ENCODE assay signal across 1 cellular context in the genomic region with DNA sequence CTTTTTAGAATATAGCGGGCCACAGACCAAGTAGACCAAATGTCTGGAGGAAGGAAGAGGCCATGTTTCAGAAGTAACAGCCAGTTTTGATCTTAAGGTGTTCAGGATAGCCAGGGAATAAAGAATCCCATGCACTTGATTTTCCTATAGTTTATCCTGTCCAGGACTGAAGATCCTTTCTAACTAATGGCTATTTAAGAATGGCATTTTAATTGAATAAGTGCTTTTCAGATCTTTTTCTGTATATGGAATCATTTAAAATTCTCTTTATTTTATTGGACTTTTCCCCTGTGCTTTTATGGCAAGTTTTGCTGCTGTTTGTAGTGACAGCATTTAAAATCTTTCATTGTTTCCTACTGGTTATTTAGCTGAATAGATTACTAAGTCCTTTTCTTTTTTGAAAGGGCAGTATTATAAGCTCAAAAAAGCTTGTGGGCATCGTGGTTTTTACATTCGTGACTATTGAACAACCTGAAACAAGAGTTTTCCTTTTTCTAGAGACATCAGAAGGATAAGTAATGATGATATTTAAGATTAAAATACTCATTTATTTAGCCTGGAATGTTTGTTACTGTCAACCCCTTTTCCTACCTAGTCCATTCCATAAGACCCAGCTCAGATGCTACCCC.
TF ChIP-seq lines count a peak whose summit lies in the region.

No MANE protein-coding gene starts in this region.

TF ChIP-seq in GM23338, 12 proteins besides CTCF, POLR2A, EP300 and RAD21 (continued from another document):
- TF ChIP-seq, protein P1, sequence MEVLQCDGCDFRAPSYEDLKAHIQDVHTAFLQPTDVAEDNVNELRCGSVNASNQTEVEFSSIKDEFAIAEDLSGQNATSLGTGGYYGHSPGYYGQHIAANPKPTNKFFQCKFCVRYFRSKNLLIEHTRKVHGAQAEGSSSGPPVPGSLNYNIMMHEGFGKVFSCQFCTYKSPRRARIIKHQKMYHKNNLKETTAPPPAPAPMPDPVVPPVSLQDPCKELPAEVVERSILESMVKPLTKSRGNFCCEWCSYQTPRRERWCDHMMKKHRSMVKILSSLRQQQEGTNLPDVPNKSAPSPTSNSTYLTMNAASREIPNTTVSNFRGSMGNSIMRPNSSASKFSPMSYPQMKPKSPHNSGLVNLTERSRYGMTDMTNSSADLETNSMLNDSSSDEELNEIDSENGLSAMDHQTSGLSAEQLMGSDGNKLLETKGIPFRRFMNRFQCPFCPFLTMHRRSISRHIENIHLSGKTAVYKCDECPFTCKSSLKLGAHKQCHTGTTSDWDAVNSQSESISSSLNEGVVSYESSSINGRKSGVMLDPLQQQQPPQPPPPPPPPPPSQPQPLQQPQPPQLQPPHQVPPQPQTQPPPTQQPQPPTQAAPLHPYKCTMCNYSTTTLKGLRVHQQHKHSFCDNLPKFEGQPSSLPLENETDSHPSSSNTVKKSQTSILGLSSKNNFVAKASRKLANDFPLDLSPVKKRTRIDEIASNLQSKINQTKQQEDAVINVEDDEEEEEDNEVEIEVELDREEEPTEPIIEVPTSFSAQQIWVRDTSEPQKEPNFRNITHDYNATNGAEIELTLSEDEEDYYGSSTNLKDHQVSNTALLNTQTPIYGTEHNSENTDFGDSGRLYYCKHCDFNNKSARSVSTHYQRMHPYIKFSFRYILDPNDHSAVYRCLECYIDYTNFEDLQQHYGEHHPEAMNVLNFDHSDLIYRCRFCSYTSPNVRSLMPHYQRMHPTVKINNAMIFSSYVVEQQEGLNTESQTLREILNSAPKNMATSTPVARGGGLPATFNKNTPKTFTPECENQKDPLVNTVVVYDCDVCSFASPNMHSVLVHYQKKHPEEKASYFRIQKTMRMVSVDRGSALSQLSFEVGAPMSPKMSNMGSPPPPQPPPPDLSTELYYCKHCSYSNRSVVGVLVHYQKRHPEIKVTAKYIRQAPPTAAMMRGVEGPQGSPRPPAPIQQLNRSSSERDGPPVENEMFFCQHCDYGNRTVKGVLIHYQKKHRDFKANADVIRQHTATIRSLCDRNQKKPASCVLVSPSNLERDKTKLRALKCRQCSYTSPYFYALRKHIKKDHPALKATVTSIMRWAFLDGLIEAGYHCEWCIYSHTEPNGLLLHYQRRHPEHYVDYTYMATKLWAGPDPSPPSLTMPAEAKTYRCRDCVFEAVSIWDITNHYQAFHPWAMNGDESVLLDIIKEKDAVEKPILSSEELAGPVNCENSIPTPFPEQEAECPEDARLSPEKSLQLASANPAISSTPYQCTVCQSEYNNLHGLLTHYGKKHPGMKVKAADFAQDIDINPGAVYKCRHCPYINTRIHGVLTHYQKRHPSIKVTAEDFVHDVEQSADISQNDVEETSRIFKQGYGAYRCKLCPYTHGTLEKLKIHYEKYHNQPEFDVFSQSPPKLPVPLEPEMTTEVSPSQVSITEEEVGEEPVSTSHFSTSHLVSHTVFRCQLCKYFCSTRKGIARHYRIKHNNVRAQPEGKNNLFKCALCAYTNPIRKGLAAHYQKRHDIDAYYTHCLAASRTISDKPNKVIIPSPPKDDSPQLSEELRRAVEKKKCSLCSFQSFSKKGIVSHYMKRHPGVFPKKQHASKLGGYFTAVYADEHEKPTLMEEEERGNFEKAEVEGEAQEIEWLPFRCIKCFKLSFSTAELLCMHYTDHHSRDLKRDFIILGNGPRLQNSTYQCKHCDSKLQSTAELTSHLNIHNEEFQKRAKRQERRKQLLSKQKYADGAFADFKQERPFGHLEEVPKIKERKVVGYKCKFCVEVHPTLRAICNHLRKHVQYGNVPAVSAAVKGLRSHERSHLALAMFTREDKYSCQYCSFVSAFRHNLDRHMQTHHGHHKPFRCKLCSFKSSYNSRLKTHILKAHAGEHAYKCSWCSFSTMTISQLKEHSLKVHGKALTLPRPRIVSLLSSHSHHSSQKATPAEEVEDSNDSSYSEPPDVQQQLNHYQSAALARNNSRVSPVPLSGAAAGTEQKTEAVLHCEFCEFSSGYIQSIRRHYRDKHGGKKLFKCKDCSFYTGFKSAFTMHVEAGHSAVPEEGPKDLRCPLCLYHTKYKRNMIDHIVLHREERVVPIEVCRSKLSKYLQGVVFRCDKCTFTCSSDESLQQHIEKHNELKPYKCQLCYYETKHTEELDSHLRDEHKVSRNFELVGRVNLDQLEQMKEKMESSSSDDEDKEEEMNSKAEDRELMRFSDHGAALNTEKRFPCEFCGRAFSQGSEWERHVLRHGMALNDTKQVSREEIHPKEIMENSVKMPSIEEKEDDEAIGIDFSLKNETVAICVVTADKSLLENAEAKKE (CRISPR knock-in tag; IDR thresholded peaks at IDR 0.05): no peak
- TF ChIP-seq, protein P2, sequence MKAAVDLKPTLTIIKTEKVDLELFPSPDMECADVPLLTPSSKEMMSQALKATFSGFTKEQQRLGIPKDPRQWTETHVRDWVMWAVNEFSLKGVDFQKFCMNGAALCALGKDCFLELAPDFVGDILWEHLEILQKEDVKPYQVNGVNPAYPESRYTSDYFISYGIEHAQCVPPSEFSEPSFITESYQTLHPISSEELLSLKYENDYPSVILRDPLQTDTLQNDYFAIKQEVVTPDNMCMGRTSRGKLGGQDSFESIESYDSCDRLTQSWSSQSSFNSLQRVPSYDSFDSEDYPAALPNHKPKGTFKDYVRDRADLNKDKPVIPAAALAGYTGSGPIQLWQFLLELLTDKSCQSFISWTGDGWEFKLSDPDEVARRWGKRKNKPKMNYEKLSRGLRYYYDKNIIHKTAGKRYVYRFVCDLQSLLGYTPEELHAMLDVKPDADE (IDR thresholded peaks at IDR 0.05): no peak
